ENCODE assay signal across 8 cellular contexts in genomic region chr7:141738592-141739013, GRCh38. TPM values are rescaled to one million over a fixed set of nuclear protein-coding genes. Genes with fewer than 3 reads are reported as not detected.
DNase-seq lines count a peak whose midpoint lies in the region; ATAC-seq and TF ChIP-seq lines count a peak whose summit lies in the region.

No MANE protein-coding gene starts in this region.

- peak overlapping the region; percentile 80 for H2AFZ ChIP-seq in parathyroid adenoma

- no peak for TF ChIP-seq CTCF in endothelial cell (IDR thresholded peaks at IDR 0.05; ENCODE audit: unreplicated experiment)
- no peak for TF ChIP-seq CTCF in parathyroid adenoma (IDR thresholded peaks at IDR 0.05)

- H3K4me2 ChIP-seq in parathyroid adenoma (ENCODE audit: low read length) = peak overlapping the region; percentile 74

- peaks cover 6% of the 10 kb centered on the region for H3K27me3 Mint-ChIP-seq in endothelial cell (ENCODE audit: unreplicated experiment)

- H3K4me1 Mint-ChIP-seq in endothelial cell (ENCODE audit: unreplicated experiment) = peaks cover 16% of the 10 kb centered on the region

- peak overlapping the region; percentile 75 for H3K27ac ChIP-seq in parathyroid adenoma

- H3K27me3 ChIP-seq in NT2/D1 (ENCODE audit: insufficient read depth, insufficient read length) = no peaks in the 10 kb centered on the region
- no peaks in the 10 kb centered on the region for H3K27me3 ChIP-seq in parathyroid adenoma (ENCODE audit: control insufficient read depth, insufficient read depth, low read length)

- H3K4me3 Mint-ChIP-seq in endothelial cell (ENCODE audit: unreplicated experiment) = peak overlapping the region; percentile 98

- H3K9me3 Mint-ChIP-seq in endothelial cell (ENCODE audit: unreplicated experiment) = no peaks in the 10 kb centered on the region

- peaks cover 5% of the 10 kb centered on the region for H3K79me2 ChIP-seq in parathyroid adenoma

- H3K4me3 ChIP-seq in NT2/D1 (ENCODE audit: insufficient read length, low read depth) = peak overlapping the region; percentile 86
- peak overlapping the region; percentile 86 for H3K4me3 ChIP-seq in parathyroid adenoma (ENCODE audit: low read depth, low read length)

- peaks cover 5% of the 10 kb centered on the region for H3K36me3 Mint-ChIP-seq in endothelial cell (ENCODE audit: low read depth, unreplicated experiment)

- DNase-seq in NT2/D1 (ENCODE audit: low read depth, low spot score) (no peak), endothelial cell (ENCODE audit: low spot score) (no peak), occipital lobe (lab: John Stamatoyannopoulos, UW) (no peak), A172 (ENCODE audit: low spot score) (no peak), NCI-H1930 (lab: John Stamatoyannopoulos, UW) (no peak)

- H3K27ac Mint-ChIP-seq in endothelial cell (ENCODE audit: unreplicated experiment) = peak overlapping the region; percentile 98

- ATAC-seq in HG03571 (IDR thresholded peaks at IDR 0.05; ENCODE audit: unreplicated experiment) = no peak

- H3K4me1 ChIP-seq in ES-I3 (ENCODE audit: insufficient read depth, low read length) = no peaks in the 10 kb centered on the region
- H3K4me1 ChIP-seq in NT2/D1 (ENCODE audit: insufficient read depth, insufficient read length) = no peaks in the 10 kb centered on the region
- no peaks in the 10 kb centered on the region for H3K4me1 ChIP-seq in parathyroid adenoma

- H3K9me3 ChIP-seq in ES-I3 (ENCODE audit: control insufficient read depth, insufficient read depth, low read length) (no peaks in the 10 kb centered on the region), NT2/D1 (ENCODE audit: insufficient read depth, low read length) (no peaks in the 10 kb centered on the region), parathyroid adenoma (ENCODE audit: control insufficient read depth, low read length) (no peaks in the 10 kb centered on the region)

- H3K36me3 ChIP-seq in ES-I3 (ENCODE audit: insufficient read depth, low read length) (peaks cover 16% of the 10 kb centered on the region), NT2/D1 (ENCODE audit: insufficient read depth, insufficient read length, low read length) (peaks cover 40% of the 10 kb centered on the region), parathyroid adenoma (ENCODE audit: control insufficient read depth, insufficient read depth, low read length) (no peaks in the 10 kb centered on the region)

- H3K9ac ChIP-seq in ES-I3 (ENCODE audit: low read depth, low read length) = peak overlapping the region; percentile 83
- peak overlapping the region; percentile 86 for H3K9ac ChIP-seq in NT2/D1 (ENCODE audit: insufficient read length, low read depth)
- peak overlapping the region; percentile 9 for H3K9ac ChIP-seq in parathyroid adenoma

RNA-seq across cellular contexts. Expression of gene SSBP1, which starts 0.4 kb away (rescaled TPM):
- 130 TPM for total RNA-seq in endothelial cell (ENCODE audit: unreplicated experiment)
- 79.9 TPM for total RNA-seq in occipital lobe
- 380 and 429 TPM in 2 replicates for total RNA-seq in A172 (2014; rRNA removed; shearing (Covaris generic))

RNA-seq across cellular contexts. Expression of gene TAS2R3, which starts 25.3 kb away (rescaled TPM):
- total RNA-seq in endothelial cell (ENCODE audit: unreplicated experiment) (0.74 TPM), occipital lobe (2.5 TPM)
- total RNA-seq in A172 (2014; rRNA removed; shearing (Covaris generic)) = not detected in 2 replicates

RNA-seq across cellular contexts. Expression of gene WEE2, which starts 30.4 kb away (rescaled TPM):
- total RNA-seq in endothelial cell (ENCODE audit: unreplicated experiment) (0.33 TPM), occipital lobe (0.16 TPM)
- total RNA-seq in A172 (2014; rRNA removed; shearing (Covaris generic)) = 0.05 TPM in 1 of 2 replicates, not detected in the other

RNA-seq across cellular contexts. Expression of gene DENND11, which starts 36.6 kb away (rescaled TPM):
- total RNA-seq in endothelial cell (ENCODE audit: unreplicated experiment) = 77.0 TPM
- 47.7 TPM for total RNA-seq in occipital lobe
- 7.5 and 8.7 TPM in 2 replicates for total RNA-seq in A172 (2014; rRNA removed; shearing (Covaris generic))

RNA-seq across cellular contexts. Expression of gene TAS2R4, which starts 37.9 kb away (rescaled TPM):
- 1.1 TPM for total RNA-seq in endothelial cell (ENCODE audit: unreplicated experiment)
- total RNA-seq in occipital lobe = 4.5 TPM
- 0.07 and 0.88 TPM in 2 replicates for total RNA-seq in A172 (2014; rRNA removed; shearing (Covaris generic))

Comparison
In these comparisons a context has a peak if more than half of its experiments do, and no peak if none do; other contexts are left out.
1. H3K9ac ChIP-seq: peak in every context shown above with its lines; median percentile 86 in NT2/D1; 83 in ES-I3; 9 in parathyroid adenoma.